In the genomic region with DNA sequence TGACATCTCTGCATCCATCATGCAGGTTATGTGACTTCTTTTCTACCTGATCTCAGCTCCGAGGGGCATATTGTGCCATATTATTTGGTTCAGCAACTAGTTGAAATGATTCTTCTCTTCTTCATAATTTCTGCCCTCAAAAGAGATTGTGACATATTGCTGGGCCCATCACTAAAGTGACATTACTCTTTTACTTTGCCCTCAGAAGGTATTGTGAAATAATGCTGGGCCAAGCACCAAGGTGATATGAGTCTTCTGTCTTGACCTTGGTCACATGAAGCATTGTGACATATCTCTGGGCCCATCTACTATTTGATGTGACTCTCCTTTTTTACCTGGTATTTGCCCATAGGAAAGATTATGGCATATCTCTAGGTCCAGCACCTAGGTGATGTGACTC, we compare ENCODE assay signal across 31 cellular contexts.
"Had no signal": no experiment of that assay in that cellular context is flagged by ENCODE, and none has a peak within 500 bp of the region (broad histone marks: within the 10 kb centered on the region; RNA-seq: fewer than 3 reads in every experiment).

No MANE protein-coding gene starts in this region.

- H3K79me2 ChIP-seq: parathyroid adenoma had no signal

- H3K27ac Mint-ChIP-seq: natural killer cell; nephron; neural progenitor cell; progenitor cell of endocrine pancreas; stimulated activated memory B cell treated with anti-CD40 and anti-IgM and Interleukin-4, amounts not matched to agents 10 μg/mL and 1 μg/mL and 100 μg/mL, for 72 hours; stimulated activated naive CD8-positive, alpha-beta T cell treated with anti-CD3 and anti-CD28 coated beads, Interleukin-15, amount 100 ng/mL, for 72 hours had no signal

- H3K27ac ChIP-seq: neural progenitor cell, ovary, parathyroid adenoma, psoas muscle, skin epidermis, spleen, testis, tibial artery, transverse colon, upper lobe of left lung, vagina had no signal

- H3K4me1 ChIP-seq: neural progenitor cell, parathyroid adenoma, psoas muscle, spleen, testis, tibial artery, transverse colon, upper lobe of left lung, vagina had no signal

- H3K9me3 Mint-ChIP-seq: natural killer cell; stimulated activated memory B cell treated with anti-CD40 and anti-IgM and Interleukin-4, amounts not matched to agents 10 μg/mL and 1 μg/mL and 100 μg/mL, for 72 hours; stimulated activated naive CD8-positive, alpha-beta T cell treated with anti-CD3 and anti-CD28 coated beads, Interleukin-15, amount 100 ng/mL, for 72 hours had no signal

- DNase-seq: natural killer cell; occipital lobe; ovary; posterior cingulate gyrus; psoas muscle; right cardiac atrium; spleen; stimulated activated CD4-positive, alpha-beta T cell treated with anti-CD3 and anti-CD28 coated beads, Interleukin-12 subunit alpha, Interleukin-12 subunit beta, amount 100 ng/mL, for 4 hours; stimulated activated CD4-positive, alpha-beta T cell treated with anti-CD3 and anti-CD28 coated beads, Interleukin-1b, Interleukin-23, amount 100 ng/mL, for 48 hours; stimulated activated CD4-positive, alpha-beta T cell treated with anti-CD3 and anti-CD28 coated beads, Interleukin-4, amount 100 ng/mL, for 1 hour; stimulated activated CD4-positive, alpha-beta T cell treated with anti-CD3 and anti-CD28 coated beads, Interleukin-4, amount 100 ng/mL, for 4 hours; stimulated activated CD8-positive, alpha-beta memory T cell treated with anti-CD3 and anti-CD28 coated beads, Interleukin-4, amount 100 ng/mL, for 48 hours; stimulated activated naive CD4-positive, alpha-beta T cell; stimulated activated naive CD8-positive, alpha-beta T cell treated with anti-CD3 and anti-CD28 coated beads, Interleukin-15, amount 100 ng/mL, for 72 hours; stimulated activated naive CD8-positive, alpha-beta T cell treated with anti-CD3 and anti-CD28 coated beads, Interleukin-15, Interleukin-2, amounts not matched to agents 100 U/mL and 50 U/mL, for 24 hours; substantia nigra; testis; tibial artery; transverse colon; upper lobe of left lung had no signal

- H3K9me3 ChIP-seq: ovary, psoas muscle, spleen, suprapubic skin, testis, tibial artery, transverse colon, upper lobe of left lung, vagina had no signal

- H3K36me3 ChIP-seq: neural progenitor cell, ovary, spleen, suprapubic skin, tibial artery, transverse colon, upper lobe of left lung, vagina had no signal

- ATAC-seq: natural killer cell; psoas muscle; right cardiac atrium; sciatic nerve; stimulated activated memory B cell treated with anti-CD40 and anti-IgM and Interleukin-4, amounts not matched to agents 10 μg/mL and 1 μg/mL and 100 μg/mL, for 72 hours; stimulated activated naive CD8-positive, alpha-beta T cell treated with anti-CD3 and anti-CD28 coated beads, Interleukin-15, amount 100 ng/mL, for 72 hours; stimulated activated naive CD8-positive, alpha-beta T cell treated with anti-CD3 and anti-CD28 coated beads, Interleukin-15, Interleukin-2, amounts not matched to agents 100 U/mL and 50 U/mL, for 24 hours had no signal

- H3K4me3 ChIP-seq: neural progenitor cell, ovary, psoas muscle, skin epidermis, smooth muscle cell, spleen, suprapubic skin, testis, tibial artery, transverse colon, upper lobe of left lung, vagina had no signal

- FAIRE-seq: urothelium cell line had no signal

- H3K27me3 ChIP-seq: neural progenitor cell, ovary, spleen, suprapubic skin, testis, tibial artery, transverse colon, upper lobe of left lung, vagina had no signal

- H3K9ac ChIP-seq: neural progenitor cell, parathyroid adenoma had no signal

- H3K4me3 Mint-ChIP-seq: natural killer cell; nephron; neural progenitor cell; stimulated activated memory B cell treated with anti-CD40 and anti-IgM and Interleukin-4, amounts not matched to agents 10 μg/mL and 1 μg/mL and 100 μg/mL, for 72 hours; stimulated activated naive CD8-positive, alpha-beta T cell treated with anti-CD3 and anti-CD28 coated beads, Interleukin-15, amount 100 ng/mL, for 72 hours had no signal

- H3K4me1 Mint-ChIP-seq: natural killer cell; nephron; neural progenitor cell; stimulated activated memory B cell treated with anti-CD40 and anti-IgM and Interleukin-4, amounts not matched to agents 10 μg/mL and 1 μg/mL and 100 μg/mL, for 72 hours; stimulated activated naive CD8-positive, alpha-beta T cell treated with anti-CD3 and anti-CD28 coated beads, Interleukin-15, amount 100 ng/mL, for 72 hours had no signal

- H2AFZ ChIP-seq: neural progenitor cell, parathyroid adenoma had no signal

- H3K27me3 Mint-ChIP-seq: progenitor cell of endocrine pancreas; stimulated activated memory B cell treated with anti-CD40 and anti-IgM and Interleukin-4, amounts not matched to agents 10 μg/mL and 1 μg/mL and 100 μg/mL, for 72 hours; stimulated activated naive CD8-positive, alpha-beta T cell treated with anti-CD3 and anti-CD28 coated beads, Interleukin-15, amount 100 ng/mL, for 72 hours had no signal

- H3K4me2 ChIP-seq: neural progenitor cell, smooth muscle cell had no signal

- H3K36me3 Mint-ChIP-seq: natural killer cell; neural progenitor cell; stimulated activated memory B cell treated with anti-CD40 and anti-IgM and Interleukin-4, amounts not matched to agents 10 μg/mL and 1 μg/mL and 100 μg/mL, for 72 hours had no signal
